ENCODE assay signal across 16 cellular contexts in genomic region chr16:49663081-49664057, GRCh38.
A peak's percentile ranks its signal among the peaks of the same experiment; 100 is the strongest.
DNase-seq lines count a peak whose midpoint lies in the region; ATAC-seq, FAIRE-seq and TF ChIP-seq lines count a peak whose summit lies in the region.
"Had no signal": no experiment of that assay in that cellular context is flagged by ENCODE, and none has a peak within 500 bp of the region (broad histone marks: within the 10 kb centered on the region; RNA-seq: fewer than 3 reads in every experiment).

No MANE protein-coding gene starts in this region.

- H3K79me2 ChIP-seq in astrocyte (ENCODE audit: insufficient read depth, low read length) = no peaks in the 10 kb centered on the region

- no peaks in the 10 kb centered on the region for H3K36me3 Mint-ChIP-seq in astrocyte (ENCODE audit: low read depth, unreplicated experiment)
- no peaks in the 10 kb centered on the region for H3K36me3 Mint-ChIP-seq in progenitor cell of endocrine pancreas (ENCODE audit: insufficient read depth)
- H3K36me3 Mint-ChIP-seq: activated CD4-positive, alpha-beta memory T cell treated with anti-CD3 and anti-CD28 coated beads for 36 hours; IgD-negative memory B cell had no signal

- H3K9me3 Mint-ChIP-seq in astrocyte (ENCODE audit: unreplicated experiment) = no peaks in the 10 kb centered on the region
- no peaks in the 10 kb centered on the region for H3K9me3 Mint-ChIP-seq in progenitor cell of endocrine pancreas (ENCODE audit: low read depth)
- H3K9me3 Mint-ChIP-seq: activated CD4-positive, alpha-beta memory T cell treated with anti-CD3 and anti-CD28 coated beads for 36 hours; IgD-negative memory B cell; T-helper 2 cell treated with Interferon-gamma antibody and Interleukin-4, amounts not matched to agents 5 μg/mL and 100 μg/mL, for 36 hours had no signal

- TF ChIP-seq CTCF in astrocyte (IDR thresholded peaks at IDR 0.05; ENCODE audit: insufficient read depth, low read depth, low read length) (no peak), progenitor cell of endocrine pancreas (IDR thresholded peaks at IDR 0.05; ENCODE audit: unreplicated experiment) (no peak)

- H3K27me3 ChIP-seq in astrocyte (ENCODE audit: insufficient read depth, low read length) = peaks cover 2% of the 10 kb centered on the region
- H3K27me3 ChIP-seq in MG63 = no peaks in the 10 kb centered on the region
- no peaks in the 10 kb centered on the region for H3K27me3 ChIP-seq in H7 (ENCODE audit: control insufficient read depth, insufficient read depth, low read length)

- peaks cover 14% of the 10 kb centered on the region for H3K4me1 ChIP-seq in astrocyte (ENCODE audit: insufficient read depth, low read length)

- H3K4me2 ChIP-seq in astrocyte (ENCODE audit: low read length) = no peak overlapping the region

- H3K27ac ChIP-seq in astrocyte (ENCODE audit: low read depth, low read length) = no peak overlapping the region

- H3K9me3 ChIP-seq in astrocyte (ENCODE audit: insufficient read depth, low read depth, low read length) (no peaks in the 10 kb centered on the region), MG63 (no peaks in the 10 kb centered on the region)

- peak; percentile 66 for ATAC-seq in left ventricle myocardium superior
- ATAC-seq: HCT116, left lobe of liver had no signal

- no peak overlapping the region for H3K4me3 Mint-ChIP-seq in astrocyte (ENCODE audit: unreplicated experiment)
- no peak overlapping the region for H3K4me3 Mint-ChIP-seq in progenitor cell of endocrine pancreas (ENCODE audit: low read depth)
- H3K4me3 Mint-ChIP-seq: activated CD4-positive, alpha-beta memory T cell treated with anti-CD3 and anti-CD28 coated beads for 36 hours; IgD-negative memory B cell; T-helper 2 cell treated with Interferon-gamma antibody and Interleukin-4, amounts not matched to agents 5 μg/mL and 100 μg/mL, for 36 hours had no signal

- DNase-seq in AG08395 (ENCODE audit: low spot score) = peak; percentile 20
- DNase-seq in astrocyte (ENCODE audit: low read depth) = no peak
- DNase-seq in left ventricle myocardium superior = peak; percentile 62
- no peak for DNase-seq in progenitor cell of endocrine pancreas (ENCODE audit: low spot score, unreplicated experiment)
- DNase-seq in SHP77 treated with DMSO at 0.1 percent for 48 hours (lab: John Stamatoyannopoulos, UW) = no peak
- DNase-seq in MG63 = no peak
- no peak for DNase-seq in DMS79 (lab: John Stamatoyannopoulos, UW)
- DNase-seq in H7 = no peak
- DNase-seq: activated CD4-positive, alpha-beta memory T cell treated with anti-CD3 and anti-CD28 coated beads for 36 hours; activated effector memory CD4-positive, alpha-beta T cell treated with anti-CD3 and anti-CD28 coated beads, Interleukin-2, amount 50 U/mL, for 16 hours; cerebellar nuclear complex had no signal

- no peaks in the 10 kb centered on the region for H4K20me1 ChIP-seq in astrocyte (ENCODE audit: insufficient read depth, low read length)

- no peak for FAIRE-seq in astrocyte (lab: Jason Lieb, UNC)
- FAIRE-seq: GM19239 had no signal

- intact Hi-C loops in left ventricle myocardium superior (cut with micrococcal nuclease) = no loop called here

- H3K27me3 Mint-ChIP-seq in astrocyte (ENCODE audit: low read depth, unreplicated experiment) (peaks cover 4% of the 10 kb centered on the region), progenitor cell of endocrine pancreas (no peaks in the 10 kb centered on the region)
- H3K27me3 Mint-ChIP-seq: activated CD4-positive, alpha-beta memory T cell treated with anti-CD3 and anti-CD28 coated beads for 36 hours had no signal

- no peak overlapping the region for H2AFZ ChIP-seq in astrocyte (ENCODE audit: low read depth, low read length)

- no peak overlapping the region for H3K4me3 ChIP-seq in astrocyte (ENCODE audit: insufficient read depth, low read depth, low read length)
- no peak overlapping the region for H3K4me3 ChIP-seq in MG63
- no peak overlapping the region for H3K4me3 ChIP-seq in H7 (ENCODE audit: insufficient read depth, low read depth, low read length)

- H3K9ac ChIP-seq in astrocyte (ENCODE audit: low read length) = no peak overlapping the region

- H3K27ac Mint-ChIP-seq in astrocyte (ENCODE audit: unreplicated experiment) (peak overlapping the region; percentile 69), progenitor cell of endocrine pancreas (peak overlapping the region; percentile 90)
- H3K27ac Mint-ChIP-seq: activated CD4-positive, alpha-beta memory T cell treated with anti-CD3 and anti-CD28 coated beads for 36 hours; T-helper 2 cell treated with Interferon-gamma antibody and Interleukin-4, amounts not matched to agents 5 μg/mL and 100 μg/mL, for 36 hours had no signal

- H3K36me3 ChIP-seq in astrocyte (ENCODE audit: insufficient read depth, low read length) (no peaks in the 10 kb centered on the region), MG63 (no peaks in the 10 kb centered on the region), H7 (replicated peaks; ENCODE audit: control insufficient read depth, insufficient read depth, low read length) (no peaks in the 10 kb centered on the region)

- peaks cover 7% of the 10 kb centered on the region for H3K4me1 Mint-ChIP-seq in astrocyte (ENCODE audit: low read depth, unreplicated experiment)
- peaks cover 16% of the 10 kb centered on the region for H3K4me1 Mint-ChIP-seq in progenitor cell of endocrine pancreas (ENCODE audit: low read depth)
- H3K4me1 Mint-ChIP-seq: IgD-negative memory B cell had no signal

Comparison
In these comparisons a context has a peak if more than half of its experiments do, and no peak if none do; other contexts are left out.
1. DNase-seq: peak in AG08395 (single experiment) and left ventricle myocardium superior (single experiment); none in astrocyte (single experiment), progenitor cell of endocrine pancreas (single experiment), SHP77 treated with DMSO at 0.1 percent for 48 hours (single experiment), MG63 (single experiment), DMS79 (single experiment) and H7 (single experiment).